8 cellular contexts compared by ENCODE assay signal in genomic region chr2:37892436-37893114, GRCh38. TPM values are rescaled to one million over a fixed set of nuclear protein-coding genes. Genes with fewer than 3 reads are reported as not detected.
DNase-seq lines count a peak whose midpoint lies in the region; ATAC-seq and TF ChIP-seq lines count a peak whose summit lies in the region.

No MANE protein-coding gene starts in this region.

- H3K4me2 ChIP-seq in mammary epithelial cell (ENCODE audit: insufficient read depth, low read depth, low read length) = no peak overlapping the region

- H3K36me3 Mint-ChIP-seq in CD4-positive, alpha-beta T cell (ENCODE audit: low read depth) = no peaks in the 10 kb centered on the region
- no peaks in the 10 kb centered on the region for H3K36me3 Mint-ChIP-seq in activated CD4-positive, alpha-beta memory T cell treated with anti-CD3 and anti-CD28 coated beads, Interleukin-2, amount 10 ng/mL, durations not matched to agents 7 days and 5 days (ENCODE audit: low read depth)

- peak overlapping the region; percentile 24 for H3K27ac Mint-ChIP-seq in CD4-positive, alpha-beta T cell
- peak overlapping the region; percentile 21 for H3K27ac Mint-ChIP-seq in activated CD4-positive, alpha-beta memory T cell treated with anti-CD3 and anti-CD28 coated beads, Interleukin-2, amount 10 ng/mL, durations not matched to agents 7 days and 5 days

- no peaks in the 10 kb centered on the region for H3K9me3 Mint-ChIP-seq in CD4-positive, alpha-beta T cell
- H3K9me3 Mint-ChIP-seq in activated CD4-positive, alpha-beta memory T cell treated with anti-CD3 and anti-CD28 coated beads, Interleukin-2, amount 10 ng/mL, durations not matched to agents 7 days and 5 days = no peaks in the 10 kb centered on the region

- no peak overlapping the region for H3K4me3 ChIP-seq in mammary epithelial cell (replicated peaks in 1 of 3; ENCODE audit: insufficient read depth in 1 of 3, low read depth in 2 of 3, low read length in 3 of 3)

- H3K4me1 Mint-ChIP-seq in CD4-positive, alpha-beta T cell (ENCODE audit: low read depth) = peaks cover 42% of the 10 kb centered on the region
- peaks cover 26% of the 10 kb centered on the region for H3K4me1 Mint-ChIP-seq in activated CD4-positive, alpha-beta memory T cell treated with anti-CD3 and anti-CD28 coated beads, Interleukin-2, amount 10 ng/mL, durations not matched to agents 7 days and 5 days

- H3K79me2 ChIP-seq in mammary epithelial cell (ENCODE audit: insufficient read depth, low read length) = no peaks in the 10 kb centered on the region

- in situ Hi-C loops in mammary epithelial cell (cut with MboI; ENCODE audit: low sequenced_read_pairs in 2 of 2) = no loop called here

- H4K20me1 ChIP-seq in mammary epithelial cell (ENCODE audit: insufficient read depth, low read length) = no peaks in the 10 kb centered on the region

- 76% methylated on average over 6 of the region's 7 CpGs for WGBS in mammary epithelial cell (ENCODE audit: low coverage, missing lambda C conversion rate)

- no peaks in the 10 kb centered on the region for H3K9me3 ChIP-seq in CD4-positive, alpha-beta T cell (ENCODE audit: control insufficient read depth, low read length)
- H3K9me3 ChIP-seq in mammary epithelial cell (replicated peaks; ENCODE audit: insufficient read depth, low read length) = no peaks in the 10 kb centered on the region

- peaks cover 16% of the 10 kb centered on the region for H3K4me1 ChIP-seq in mammary epithelial cell (ENCODE audit: insufficient read depth, low read length)

- POLR2A ChIA-PET in CD4-positive, alpha-beta T cell (lab: Charles Lee) = interaction anchor here (0.6 kb wide), 1 partner anchor 40 kb away, joined by 4 read pairs; no protein-coding TSS in a partner anchor
- POLR2A ChIA-PET in activated CD4-positive, alpha-beta memory T cell treated with anti-CD3 and anti-CD28 coated beads, Interleukin-2, amount 10 ng/mL, durations not matched to agents 7 days and 5 days (lab: Charles Lee) = interaction anchor here (0.8 to 1.1 kb wide), 2 partner anchors 9 to 29 kb away, joined by 3 to 4 read pairs; no protein-coding TSS in a partner anchor

- CTCF ChIA-PET in CD4-positive, alpha-beta T cell (lab: Charles Lee) = no interaction called here
- CTCF ChIA-PET in activated CD4-positive, alpha-beta memory T cell treated with anti-CD3 and anti-CD28 coated beads, Interleukin-2, amount 10 ng/mL, durations not matched to agents 7 days and 5 days (lab: Charles Lee) = interaction anchor here (1.1 to 1.8 kb wide), 4 partner anchors 223 to 497 kb away, joined by 3 to 7 read pairs (median 4); no protein-coding TSS in a partner anchor
- CTCF ChIA-PET in mammary epithelial cell (lab: Charles Lee; ENCODE audit: low non-redundant PET) = no interaction called here

- H3K27me3 ChIP-seq in CD4-positive, alpha-beta T cell (ENCODE audit: control insufficient read depth, insufficient read depth, low read length) = no peaks in the 10 kb centered on the region
- H3K27me3 ChIP-seq in mammary epithelial cell (ENCODE audit: insufficient read depth, low read length) = no peaks in the 10 kb centered on the region

- H3K4me3 Mint-ChIP-seq in CD4-positive, alpha-beta T cell = peak overlapping the region; percentile 13
- H3K4me3 Mint-ChIP-seq in activated CD4-positive, alpha-beta memory T cell treated with anti-CD3 and anti-CD28 coated beads, Interleukin-2, amount 10 ng/mL, durations not matched to agents 7 days and 5 days = no peak overlapping the region

- no peaks in the 10 kb centered on the region for H3K27me3 Mint-ChIP-seq in CD4-positive, alpha-beta T cell
- peaks cover 8% of the 10 kb centered on the region for H3K27me3 Mint-ChIP-seq in activated CD4-positive, alpha-beta memory T cell treated with anti-CD3 and anti-CD28 coated beads, Interleukin-2, amount 10 ng/mL, durations not matched to agents 7 days and 5 days

- H2AFZ ChIP-seq in mammary epithelial cell (ENCODE audit: low read depth, low read length) = no peak overlapping the region

- H3K27ac ChIP-seq in CD4-positive, alpha-beta T cell (ENCODE audit: low read depth, low read length) = no peak overlapping the region
- no peak overlapping the region for H3K27ac ChIP-seq in mammary epithelial cell (ENCODE audit: insufficient read depth, low read depth, low read length)

- peak; percentile 60 for ATAC-seq in CD4-positive, alpha-beta T cell (ENCODE audit: poor library complexity)
- ATAC-seq in GM19452 (IDR thresholded peaks at IDR 0.05; ENCODE audit: unreplicated experiment) (peak; percentile 92), HG03439 (IDR thresholded peaks at IDR 0.05; ENCODE audit: unreplicated experiment) (peak; percentile 74)

- H3K9ac ChIP-seq in mammary epithelial cell (ENCODE audit: insufficient read depth, low read length) = no peak overlapping the region

- H3K36me3 ChIP-seq in mammary epithelial cell (ENCODE audit: insufficient read depth, low read length) = no peaks in the 10 kb centered on the region

- DNase-seq in CD4-positive, alpha-beta T cell = no peak
- no peak for DNase-seq in activated CD4-positive, alpha-beta memory T cell treated with anti-CD3 and anti-CD28 coated beads, Interleukin-2, amount 10 ng/mL, durations not matched to agents 7 days and 5 days
- DNase-seq in mammary epithelial cell = no peak
- no peak for DNase-seq in GM03348 (ENCODE audit: low spot score)
- no peak for DNase-seq in activated effector memory CD4-positive, alpha-beta T cell treated with Interleukin-2 at 50 U/mL for 16 hours
- DNase-seq in HCEC 1CT = no peak

- no TSS peak for BruUV-seq in mammary epithelial cell (replicated peaks; lab: Mats Ljungman, UMichigan)

- TF ChIP-seq CTCF in CD4-positive, alpha-beta T cell (IDR thresholded peaks at IDR 0.05) = no peak
- TF ChIP-seq CTCF in mammary epithelial cell (conservative IDR thresholded peaks at IDR 0.05 in 1 of 2, IDR thresholded peaks at IDR 0.05 in 1 of 2; ENCODE audit: extremely low read depth in 1 of 2, insufficient read depth in 1 of 2, low read depth in 1 of 2, low read length in 2 of 2) = no peak

- intact Hi-C loops in CD4-positive, alpha-beta T cell (cut with DNase I, micrococcal nuclease) = loop anchor here (5.0 to 10.0 kb wide), 3 partner anchors 382 to 612 kb away; no protein-coding TSS in a partner anchor
- intact Hi-C loops in mammary epithelial cell (cut with micrococcal nuclease) = loop anchor here (5.0 to 10.0 kb wide), 2 partner anchors 182 to 480 kb away; partner anchors contain the start of gene CYP1B1

- dilution Hi-C loops in mammary epithelial cell (cut with HindIII; ENCODE audit: low sequenced_read_pairs) = no loop called here

RNA-seq across cellular contexts. Expression of gene RMDN2, which starts 32.5 kb away (rescaled TPM):
- total RNA-seq in CD4-positive, alpha-beta T cell = 1 to 10 TPM; 2.4 to 3.3 TPM
- 1 to 10 TPM; 1.5 to 2.3 TPM for total RNA-seq in activated CD4-positive, alpha-beta memory T cell treated with anti-CD3 and anti-CD28 coated beads, Interleukin-2, amount 10 ng/mL, durations not matched to agents 7 days and 5 days
- 10 to 100 TPM in 1 of 2 donors, 1 to 10 TPM in 1; 5.4 to 12.5 TPM for total RNA-seq in mammary epithelial cell
- 3.1 TPM for polyA plus RNA-seq in mammary epithelial cell
- not detected for polyA minus RNA-seq in mammary epithelial cell
